Comparison of ENCODE assay signal across 28 cellular contexts in genomic region chr5:143306040-143306439, GRCh38.
"Had no signal": no experiment of that assay in that cellular context is flagged by ENCODE, and none has a peak within 500 bp of the region (broad histone marks: within the 10 kb centered on the region; RNA-seq: fewer than 3 reads in every experiment).

No MANE protein-coding gene starts in this region.

- H3K27ac ChIP-seq: body of pancreas, epithelial cell of prostate, left ventricle myocardium inferior, neutrophil, ovary, thyroid gland, upper lobe of right lung had no signal

- H3K27me3 ChIP-seq: body of pancreas, neutrophil, ovary, thyroid gland, upper lobe of right lung had no signal

- H3K4me3 ChIP-seq: body of pancreas, left ventricle myocardium inferior, lung, ovary, thyroid gland, upper lobe of right lung had no signal

- H3K9me3 ChIP-seq: body of pancreas, neutrophil, ovary, thyroid gland, upper lobe of right lung had no signal

- DNase-seq: activated CD4-positive, alpha-beta T cell treated with anti-CD3 and anti-CD28 coated beads for 36 hours; activated CD4-positive, CD25-positive, alpha-beta regulatory T cell; activated CD8-positive, alpha-beta memory T cell treated with anti-CD3 and anti-CD28 coated beads, Interleukin-2, amount 10 ng/mL, durations not matched to agents 7 days and 5 days; activated CD8-positive, alpha-beta T cell treated with anti-CD3 and anti-CD28 coated beads, Interleukin-2, amount 10 ng/mL, durations not matched to agents 7 days and 5 days; activated effector memory CD4-positive, alpha-beta T cell treated with Interleukin-2 at 50 U/mL for 16 hours; activated naive CD4-positive, alpha-beta T cell treated with Interleukin-2 at 50 U/mL for 16 hours; activated T-cell treated with anti-CD3 and anti-CD28 coated beads, Interleukin-2, amount 50 U/mL, for 72 hours; aorta; body of pancreas; effector CD8-positive, alpha-beta T cell; glutamatergic neuron; left ventricle myocardium inferior; mesendoderm; nephron progenitor cell; ovary; retina; small intestine; stimulated activated CD4-positive, alpha-beta T cell treated with anti-CD3 and anti-CD28 coated beads, Interleukin-4, amount 100 ng/mL, for 4 hours; stimulated activated CD8-positive, alpha-beta memory T cell treated with anti-CD3 and anti-CD28 coated beads, Interleukin-4, amount 100 ng/mL, for 48 hours; stimulated activated naive CD8-positive, alpha-beta T cell treated with anti-CD3 and anti-CD28 coated beads, Interleukin-15, amount 100 ng/mL, for 72 hours; T-helper 2 cell; thyroid gland; upper lobe of right lung had no signal

- ATAC-seq: activated CD4-positive, alpha-beta T cell treated with anti-CD3 and anti-CD28 coated beads for 36 hours; activated CD8-positive, alpha-beta memory T cell treated with anti-CD3 and anti-CD28 coated beads, Interleukin-2, amount 10 ng/mL, durations not matched to agents 7 days and 5 days; activated CD8-positive, alpha-beta T cell treated with anti-CD3 and anti-CD28 coated beads, Interleukin-2, amount 10 ng/mL, durations not matched to agents 7 days and 5 days; activated T-cell treated with anti-CD3 and anti-CD28 coated beads, Interleukin-2, amount 50 U/mL, for 72 hours; body of pancreas; sciatic nerve; stimulated activated memory B cell treated with anti-CD40 and anti-IgM and Interleukin-4, amounts not matched to agents 10 μg/mL and 1 μg/mL and 100 μg/mL, for 72 hours; stimulated activated naive CD8-positive, alpha-beta T cell treated with anti-CD3 and anti-CD28 coated beads, Interleukin-15, amount 100 ng/mL, for 72 hours; upper lobe of right lung had no signal

- H3K36me3 ChIP-seq: ovary had no signal
